ENCODE assay signal across 2 cellular contexts in the genomic region with DNA sequence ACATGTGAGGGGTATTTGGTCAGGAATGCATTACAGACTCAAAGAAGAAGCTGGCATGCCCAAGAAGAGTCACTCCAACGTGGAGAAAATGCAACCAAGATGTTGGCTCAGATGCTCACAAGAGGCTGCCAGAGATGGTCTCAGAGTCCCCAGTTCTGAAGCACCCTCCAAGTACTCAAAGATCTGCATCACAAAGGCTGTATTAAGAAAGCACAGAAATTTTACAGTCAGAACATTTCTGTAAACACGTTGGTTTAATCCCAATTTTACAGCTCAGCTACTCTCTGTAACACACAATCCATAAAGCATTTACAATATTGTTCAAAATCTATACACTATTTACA.
TF ChIP-seq lines count a peak whose summit lies in the region.

No MANE protein-coding gene starts in this region.

TF ChIP-seq in SK-N-SH, 30 proteins besides CTCF, POLR2A, EP300 and RAD21 (continued from another document):
- TF ChIP-seq, protein P1, sequence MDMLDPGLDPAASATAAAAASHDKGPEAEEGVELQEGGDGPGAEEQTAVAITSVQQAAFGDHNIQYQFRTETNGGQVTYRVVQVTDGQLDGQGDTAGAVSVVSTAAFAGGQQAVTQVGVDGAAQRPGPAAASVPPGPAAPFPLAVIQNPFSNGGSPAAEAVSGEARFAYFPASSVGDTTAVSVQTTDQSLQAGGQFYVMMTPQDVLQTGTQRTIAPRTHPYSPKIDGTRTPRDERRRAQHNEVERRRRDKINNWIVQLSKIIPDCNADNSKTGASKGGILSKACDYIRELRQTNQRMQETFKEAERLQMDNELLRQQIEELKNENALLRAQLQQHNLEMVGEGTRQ (IDR thresholded peaks at IDR 0.05; ENCODE audit: borderline replicate concordance, low read depth, low read length) = no peak
- TF ChIP-seq EZH2phosphoT487 (IDR thresholded peaks at IDR 0.05; ENCODE audit: borderline replicate concordance, low read depth) (no peak), FOXM1 (IDR thresholded peaks at IDR 0.05; ENCODE audit: low read depth) (no peak), TEAD4 (IDR thresholded peaks at IDR 0.05; ENCODE audit: borderline replicate concordance, insufficient read depth) (no peak), TCF12 (IDR thresholded peaks at IDR 0.05) (no peak), FOSL2 (IDR thresholded peaks at IDR 0.05; ENCODE audit: borderline replicate concordance, low read depth) (no peak), GABPA (IDR thresholded peaks at IDR 0.05; ENCODE audit: low read depth) (no peak), YY1 (IDR thresholded peaks at IDR 0.05; ENCODE audit: low read depth) (no peak)

TF ChIP-seq in SK-N-SH treated with all-trans-retinoic acid at 6 μM for 48 hours, 23 proteins besides CTCF, POLR2A, EP300 and RAD21:
- TF ChIP-seq, protein P2, sequence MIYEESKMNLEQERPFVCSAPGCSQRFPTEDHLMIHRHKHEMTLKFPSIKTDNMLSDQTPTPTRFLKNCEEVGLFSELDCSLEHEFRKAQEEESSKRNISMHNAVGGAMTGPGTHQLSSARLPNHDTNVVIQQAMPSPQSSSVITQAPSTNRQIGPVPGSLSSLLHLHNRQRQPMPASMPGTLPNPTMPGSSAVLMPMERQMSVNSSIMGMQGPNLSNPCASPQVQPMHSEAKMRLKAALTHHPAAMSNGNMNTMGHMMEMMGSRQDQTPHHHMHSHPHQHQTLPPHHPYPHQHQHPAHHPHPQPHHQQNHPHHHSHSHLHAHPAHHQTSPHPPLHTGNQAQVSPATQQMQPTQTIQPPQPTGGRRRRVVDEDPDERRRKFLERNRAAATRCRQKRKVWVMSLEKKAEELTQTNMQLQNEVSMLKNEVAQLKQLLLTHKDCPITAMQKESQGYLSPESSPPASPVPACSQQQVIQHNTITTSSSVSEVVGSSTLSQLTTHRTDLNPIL (CRISPR knock-in tag; IDR thresholded peaks at IDR 0.05; ENCODE audit: low read depth) = no peak
- no peak for TF ChIP-seq TCF4 (CRISPR knock-in tag; IDR thresholded peaks at IDR 0.05; ENCODE audit: borderline replicate concordance)
- TF ChIP-seq, protein P3, sequence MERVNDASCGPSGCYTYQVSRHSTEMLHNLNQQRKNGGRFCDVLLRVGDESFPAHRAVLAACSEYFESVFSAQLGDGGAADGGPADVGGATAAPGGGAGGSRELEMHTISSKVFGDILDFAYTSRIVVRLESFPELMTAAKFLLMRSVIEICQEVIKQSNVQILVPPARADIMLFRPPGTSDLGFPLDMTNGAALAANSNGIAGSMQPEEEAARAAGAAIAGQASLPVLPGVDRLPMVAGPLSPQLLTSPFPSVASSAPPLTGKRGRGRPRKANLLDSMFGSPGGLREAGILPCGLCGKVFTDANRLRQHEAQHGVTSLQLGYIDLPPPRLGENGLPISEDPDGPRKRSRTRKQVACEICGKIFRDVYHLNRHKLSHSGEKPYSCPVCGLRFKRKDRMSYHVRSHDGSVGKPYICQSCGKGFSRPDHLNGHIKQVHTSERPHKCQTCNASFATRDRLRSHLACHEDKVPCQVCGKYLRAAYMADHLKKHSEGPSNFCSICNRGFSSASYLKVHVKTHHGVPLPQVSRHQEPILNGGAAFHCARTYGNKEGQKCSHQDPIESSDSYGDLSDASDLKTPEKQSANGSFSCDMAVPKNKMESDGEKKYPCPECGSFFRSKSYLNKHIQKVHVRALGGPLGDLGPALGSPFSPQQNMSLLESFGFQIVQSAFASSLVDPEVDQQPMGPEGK (CRISPR knock-in tag; IDR thresholded peaks at IDR 0.05; ENCODE audit: borderline replicate concordance) = no peak
